In genomic region chr3:159441279-159441678, GRCh38 we compare ENCODE assay signal across 21 cellular contexts.
"Had no signal": no experiment of that assay in that cellular context is flagged by ENCODE, and none has a peak within 500 bp of the region (broad histone marks: within the 10 kb centered on the region; RNA-seq: fewer than 3 reads in every experiment).

No MANE protein-coding gene starts in this region.

- DNase-seq: Karpas-422, MM.1S, MV-4-11, NCI-H1092, NCI-H1417 treated with DMSO at 0.1 percent for 48 hours, NCI-H1436 treated with DMSO at 0.1 percent for 48 hours, NCI-H1694 treated with DMSO at 0.1 percent for 48 hours, NCI-H187 treated with DMSO at 0.1 percent for 48 hours, NCI-H2029, NCI-H2171 treated with DMSO at 0.1 percent for 48 hours, NCI-H2227 treated with DMSO at 0.1 percent for 48 hours, NCI-H345, NCI-H446, NCI-H510A treated with DMSO at 0.1 percent for 48 hours, NCI-H524 treated with DMSO at 0.1 percent for 48 hours, NCI-H526 treated with DMSO at 0.1 percent for 48 hours, NCI-H748 treated with DMSO at 0.1 percent for 48 hours, SHP77, SIG-M5, SJCRH30, T-cell had no signal
